ENCODE assay signal across 9 cellular contexts in the genomic region with DNA sequence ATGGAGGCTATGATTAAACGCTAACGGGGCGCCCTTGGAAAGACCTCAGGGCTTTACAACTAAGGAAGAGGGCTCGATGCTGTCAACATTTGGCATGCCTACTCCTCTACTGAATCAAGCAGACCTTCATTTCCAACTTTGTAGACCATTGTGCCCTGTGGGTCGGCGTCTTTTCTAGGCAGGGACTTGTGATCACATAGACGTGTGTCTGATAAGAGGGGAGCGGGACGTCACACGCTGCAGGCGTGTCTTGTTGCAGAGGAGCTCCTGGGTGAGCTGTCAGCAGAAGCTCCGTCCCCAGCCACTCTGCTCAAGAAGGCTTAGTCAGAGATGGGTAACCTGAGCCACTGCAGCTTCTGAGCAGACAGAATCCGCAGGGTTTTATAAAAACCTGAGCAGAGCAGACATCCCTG. TPM values are rescaled to one million over a fixed set of nuclear protein-coding genes. Genes with fewer than 3 reads are reported as not detected.
A peak's percentile ranks its signal among the peaks of the same experiment; 100 is the strongest.
DNase-seq lines count a peak whose midpoint lies in the region; ATAC-seq and TF ChIP-seq lines count a peak whose summit lies in the region.
"Had no signal": no experiment of that assay in that cellular context is flagged by ENCODE, and none has a peak within 500 bp of the region (broad histone marks: within the 10 kb centered on the region; RNA-seq: fewer than 3 reads in every experiment).

No MANE protein-coding gene starts in this region.

- H3K9me3 ChIP-seq in DOHH2 (ENCODE audit: control insufficient read depth, insufficient read depth, low read length), result no peaks in the 10 kb centered on the region

- peak overlapping the region; percentile 88; the same call in 1 of the 2 replicates for H3K4me3 ChIP-seq in DOHH2 (ENCODE audit: low read length)

- H3K27me3 ChIP-seq in DOHH2 (ENCODE audit: control insufficient read depth, low read length), result no peaks in the 10 kb centered on the region

- no peak for TF ChIP-seq CTCF in DOHH2 (IDR thresholded peaks at IDR 0.05; ENCODE audit: low read depth, low read length, poor library complexity, severe bottlenecking)

- ATAC-seq in central memory CD8-positive, alpha-beta T cell (replicated peaks; ENCODE audit: extremely low read depth, poor library complexity, severe bottlenecking), result no peak
- no peak for ATAC-seq in natural killer cell treated with Interleukin-12 subunit alpha and Interleukin-12 subunit beta and Interleukin-15 and Interleukin-18, amount 100 ng/mL, for 72 hours
- ATAC-seq in GM18867 (IDR thresholded peaks at IDR 0.05; ENCODE audit: unreplicated experiment), result no peak
- no peak for ATAC-seq in HG02981 (IDR thresholded peaks at IDR 0.05; ENCODE audit: unreplicated experiment)

- H3K9me2 ChIP-seq in DOHH2 (replicated peaks; ENCODE audit: control insufficient read depth, low read length), result no peaks in the 10 kb centered on the region

- peaks cover 12% of the 10 kb centered on the region; the same call in 1 of the 2 replicates for H4K20me1 ChIP-seq in DOHH2 (ENCODE audit: control insufficient read depth, insufficient read depth, low read depth, low read length)

- H3K79me2 ChIP-seq in DOHH2 (ENCODE audit: control insufficient read depth, low read length), result peaks cover 82% of the 10 kb centered on the region

- no peaks in the 10 kb centered on the region for H3K9me3 Mint-ChIP-seq in central memory CD8-positive, alpha-beta T cell
- H3K9me3 Mint-ChIP-seq in natural killer cell treated with Interleukin-12 subunit alpha and Interleukin-12 subunit beta and Interleukin-15 and Interleukin-18, amount 100 ng/mL, for 72 hours, result no peaks in the 10 kb centered on the region
- H3K9me3 Mint-ChIP-seq: activated CD4-positive, alpha-beta memory T cell treated with anti-CD3 and anti-CD28 coated beads, Interleukin-2, amount 10 ng/mL, durations not matched to agents 7 days and 5 days had no signal

- H3K4me1 Mint-ChIP-seq in central memory CD8-positive, alpha-beta T cell, result peaks cover 35% of the 10 kb centered on the region
- peaks cover 25 to 27% of the 10 kb centered on the region in 2 donors for H3K4me1 Mint-ChIP-seq in natural killer cell treated with Interleukin-12 subunit alpha and Interleukin-12 subunit beta and Interleukin-15 and Interleukin-18, amount 100 ng/mL, for 72 hours (ENCODE audit: low read depth in 2 of 2)

- H3K36me3 Mint-ChIP-seq in central memory CD8-positive, alpha-beta T cell (ENCODE audit: insufficient read depth), result peaks cover 21% of the 10 kb centered on the region
- no peaks in the 10 kb centered on the region for H3K36me3 Mint-ChIP-seq in natural killer cell treated with Interleukin-12 subunit alpha and Interleukin-12 subunit beta and Interleukin-15 and Interleukin-18, amount 100 ng/mL, for 72 hours

- H3K4me3 Mint-ChIP-seq in central memory CD8-positive, alpha-beta T cell, result peak overlapping the region; percentile 99
- H3K4me3 Mint-ChIP-seq in natural killer cell treated with Interleukin-12 subunit alpha and Interleukin-12 subunit beta and Interleukin-15 and Interleukin-18, amount 100 ng/mL, for 72 hours, result peak overlapping the region; percentile 96

- H3K27ac ChIP-seq in DOHH2 (ENCODE audit: low read depth, low read length), result no peak overlapping the region

- peaks cover 34% of the 10 kb centered on the region for H3F3A ChIP-seq in DOHH2 (ENCODE audit: control insufficient read depth, insufficient read depth)

- peaks cover 71% of the 10 kb centered on the region for H3K4me1 ChIP-seq in DOHH2 (ENCODE audit: control insufficient read depth, low read length)

- peak overlapping the region; percentile 98 for H3K4me2 ChIP-seq in DOHH2 (ENCODE audit: low read length)

- no peaks in the 10 kb centered on the region for H3K27me3 Mint-ChIP-seq in central memory CD8-positive, alpha-beta T cell
- H3K27me3 Mint-ChIP-seq in natural killer cell treated with Interleukin-12 subunit alpha and Interleukin-12 subunit beta and Interleukin-15 and Interleukin-18, amount 100 ng/mL, for 72 hours, result no peaks in the 10 kb centered on the region
- H3K27me3 Mint-ChIP-seq: activated CD4-positive, alpha-beta memory T cell treated with anti-CD3 and anti-CD28 coated beads, Interleukin-2, amount 10 ng/mL, durations not matched to agents 7 days and 5 days had no signal

- no peak overlapping the region for H3K27ac Mint-ChIP-seq in central memory CD8-positive, alpha-beta T cell (ENCODE audit: low read depth)
- H3K27ac Mint-ChIP-seq in natural killer cell treated with Interleukin-12 subunit alpha and Interleukin-12 subunit beta and Interleukin-15 and Interleukin-18, amount 100 ng/mL, for 72 hours, result no peak overlapping the region
- H3K27ac Mint-ChIP-seq: activated CD4-positive, alpha-beta memory T cell treated with anti-CD3 and anti-CD28 coated beads, Interleukin-2, amount 10 ng/mL, durations not matched to agents 7 days and 5 days had no signal

- DNase-seq in NCI-H524 treated with DMSO at 0.1 percent for 48 hours (lab: John Stamatoyannopoulos, UW) (peak; percentile 55), NCI-H2081 treated with DMSO at 0.1 percent for 48 hours (lab: John Stamatoyannopoulos, UW) (no peak), D341Med (ENCODE audit: low spot score) (no peak)
- DNase-seq in central memory CD8-positive, alpha-beta T cell (ENCODE audit: low spot score in 2 of 2), result no peak
- DNase-seq in natural killer cell treated with Interleukin-12 subunit alpha and Interleukin-12 subunit beta and Interleukin-15 and Interleukin-18, amount 100 ng/mL, for 72 hours (ENCODE audit: low spot score), result no peak
- DNase-seq: activated CD4-positive, alpha-beta memory T cell treated with anti-CD3 and anti-CD28 coated beads, Interleukin-2, amount 10 ng/mL, durations not matched to agents 7 days and 5 days had no signal

- H3K36me3 ChIP-seq in DOHH2 (ENCODE audit: control insufficient read depth, low read length), result peaks cover 40% of the 10 kb centered on the region

RNA-seq across cellular contexts. Expression of a gene that starts 2.8 kb away (rescaled TPM):
- total RNA-seq in natural killer cell treated with Interleukin-12 subunit alpha and Interleukin-12 subunit beta and Interleukin-15 and Interleukin-18, amount 100 ng/mL, for 72 hours, result 100 to 1,000 TPM in 1 of 2 donors, 10 to 100 TPM in 1; 92.8 to 132 TPM

RNA-seq across cellular contexts. Expression of a gene that starts 30.7 kb away (rescaled TPM):
- total RNA-seq in natural killer cell treated with Interleukin-12 subunit alpha and Interleukin-12 subunit beta and Interleukin-15 and Interleukin-18, amount 100 ng/mL, for 72 hours, result 10 to 100 TPM; 56.1 to 61.1 TPM
